ENCODE assay signal across 12 cellular contexts in the genomic region with DNA sequence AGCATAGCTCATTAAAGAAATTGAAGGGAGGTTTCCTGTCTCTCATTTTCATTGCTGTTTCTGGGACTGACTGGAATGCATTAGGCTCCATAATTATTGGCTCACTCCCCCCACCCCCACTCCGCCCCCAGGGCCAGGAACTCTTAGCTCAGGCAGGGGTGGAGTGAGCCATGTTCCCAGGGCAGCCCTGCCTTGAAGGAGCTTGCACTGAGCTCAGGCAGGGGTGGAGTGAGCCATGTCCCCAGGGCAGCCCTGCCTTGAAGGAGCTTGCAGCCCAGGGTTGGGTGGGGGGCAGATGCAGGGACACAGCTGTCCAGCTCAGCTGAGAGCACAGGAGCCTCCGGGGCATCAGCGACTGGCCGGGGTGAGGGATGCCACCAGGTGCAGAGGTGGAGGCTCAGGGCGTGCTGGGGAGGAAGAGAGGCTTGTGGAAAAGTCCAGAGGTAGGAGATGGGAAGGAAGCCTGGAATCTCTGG. TPM values are rescaled to one million over a fixed set of nuclear protein-coding genes. Genes with fewer than 3 reads are reported as not detected.
DNase-seq lines count a peak whose midpoint lies in the region; ATAC-seq and TF ChIP-seq lines count a peak whose summit lies in the region.
"Had no signal": no experiment of that assay in that cellular context is flagged by ENCODE, and none has a peak within 500 bp of the region (broad histone marks: within the 10 kb centered on the region; RNA-seq: fewer than 3 reads in every experiment).

No MANE protein-coding gene starts in this region.

- H3K27me3 ChIP-seq in BJ (ENCODE audit: control insufficient read depth, insufficient read depth, low read length), result no peaks in the 10 kb centered on the region
- H3K27me3 ChIP-seq in foreskin keratinocyte, result no peaks in the 10 kb centered on the region
- no peaks in the 10 kb centered on the region for H3K27me3 ChIP-seq in neuronal stem cell (ENCODE audit: control insufficient read depth in 3 of 3, insufficient read depth in 3 of 3, low read depth in 1 of 3, low read length in 3 of 3)

- H3K4me3 ChIP-seq in BJ (ENCODE audit: low read depth, low read length) (no peak overlapping the region), neuronal stem cell (ENCODE audit: low read length in 2 of 2) (no peak overlapping the region)

- H2AFZ ChIP-seq in neuronal stem cell (ENCODE audit: low read length), result no peak overlapping the region

- CTCF ChIA-PET in BJ (lab: Yijun Ruan, JAX) (interaction anchor here (2.4 to 2.9 kb wide), 2 partner anchors 11 to 17 kb away, joined by 8 to 11 read pairs; no protein-coding TSS in a partner anchor), RWPE1 (lab: Yijun Ruan, JAX) (interaction anchor here (0.6 to 1.1 kb wide), 2 partner anchors 12 to 389 kb away, joined by 4 to 6 read pairs; no protein-coding TSS in a partner anchor), Calu3 (lab: Charles Lee) (no interaction called here)

- no peak overlapping the region for H4K8ac ChIP-seq in neuronal stem cell (ENCODE audit: low read depth, low read length)

- no peak overlapping the region for H2BK15ac ChIP-seq in neuronal stem cell (ENCODE audit: low read length)

- H3K9me3 Mint-ChIP-seq in Calu3 (ENCODE audit: low read depth, unreplicated experiment), result no peaks in the 10 kb centered on the region
- H3K9me3 Mint-ChIP-seq: activated naive CD8-positive, alpha-beta T cell treated with anti-CD3 and anti-CD28 coated beads, Interleukin-2, amount 50 U/mL, for 24 hours had no signal

- peaks cover 19% of the 10 kb centered on the region for H3K79me1 ChIP-seq in neuronal stem cell (ENCODE audit: low read depth, low read length)

- peaks cover 5 to 16% of the 10 kb centered on the region in 2 donors for H3K9me3 ChIP-seq in neuronal stem cell (replicated peaks in 1 of 2; ENCODE audit: control insufficient read depth in 2 of 2, insufficient read depth in 1 of 2, low read depth in 1 of 2, low read length in 2 of 2)

- H3K27me3 Mint-ChIP-seq in Calu3 (ENCODE audit: unreplicated experiment), result no peaks in the 10 kb centered on the region
- H3K27me3 Mint-ChIP-seq: activated naive CD8-positive, alpha-beta T cell treated with anti-CD3 and anti-CD28 coated beads, Interleukin-2, amount 50 U/mL, for 24 hours; naive B cell had no signal

- H3K27ac Mint-ChIP-seq in Calu3 (ENCODE audit: unreplicated experiment), result no peak overlapping the region
- H3K27ac Mint-ChIP-seq: activated naive CD8-positive, alpha-beta T cell treated with anti-CD3 and anti-CD28 coated beads, Interleukin-2, amount 50 U/mL, for 24 hours had no signal

- H2BK5ac ChIP-seq in neuronal stem cell (ENCODE audit: low read length), result no peak overlapping the region

- H3K27ac ChIP-seq in RWPE1 (peak overlapping the region; percentile 49), foreskin keratinocyte (no peak overlapping the region), neuronal stem cell (replicated peaks; ENCODE audit: low read length) (no peak overlapping the region)
- H3K27ac ChIP-seq: VCaP had no signal

- H3K4me2 ChIP-seq in neuronal stem cell (ENCODE audit: insufficient read depth, low read length, poor library complexity, severe bottlenecking), result no peak overlapping the region

- H3K18ac ChIP-seq in neuronal stem cell (ENCODE audit: low read length), result peak overlapping the region; percentile 81

- no peak overlapping the region for H2BK12ac ChIP-seq in neuronal stem cell (ENCODE audit: low read length)

- no peaks in the 10 kb centered on the region for H3K4me1 Mint-ChIP-seq in Calu3 (ENCODE audit: low read depth, unreplicated experiment)

- H3K36me3 Mint-ChIP-seq in Calu3 (ENCODE audit: insufficient read depth, unreplicated experiment), result no peaks in the 10 kb centered on the region

- no peak overlapping the region for H2BK120ac ChIP-seq in neuronal stem cell (ENCODE audit: low read depth, low read length)

- peak; percentile 41 for DNase-seq in BJ (ENCODE audit: low read depth)
- no peak for DNase-seq in RWPE1 (ENCODE audit: low spot score)
- peak in 1 of 2 donors; percentile 42 for DNase-seq in foreskin keratinocyte
- DNase-seq in neuronal stem cell (ENCODE audit: low spot score), result no peak
- no peak for DNase-seq in NAMALWA (ENCODE audit: low spot score)
- DNase-seq in NCI-H82 (lab: John Stamatoyannopoulos, UW), result no peak
- no peak for DNase-seq in Calu3
- DNase-seq: activated naive CD8-positive, alpha-beta T cell treated with anti-CD3 and anti-CD28 coated beads, Interleukin-2, amount 50 U/mL, for 24 hours; naive B cell; NCI-H774 had no signal

- POLR2A ChIA-PET in BJ (lab: Charles Lee), result no interaction called here
- POLR2A ChIA-PET in RWPE1 (lab: Yijun Ruan, JAX; ENCODE audit: low non-redundant PET), result no interaction called here

- ATAC-seq in foreskin keratinocyte (peak; percentile 68), HG02973 (IDR thresholded peaks at IDR 0.05; ENCODE audit: unreplicated experiment) (no peak)
- ATAC-seq: activated naive CD8-positive, alpha-beta T cell treated with anti-CD3 and anti-CD28 coated beads, Interleukin-2, amount 50 U/mL, for 24 hours had no signal

- H3K4me3 Mint-ChIP-seq in Calu3 (ENCODE audit: low read depth, unreplicated experiment), result no peak overlapping the region
- H3K4me3 Mint-ChIP-seq: activated naive CD8-positive, alpha-beta T cell treated with anti-CD3 and anti-CD28 coated beads, Interleukin-2, amount 50 U/mL, for 24 hours; naive B cell had no signal

- H3K4me1 ChIP-seq in foreskin keratinocyte (no peaks in the 10 kb centered on the region), neuronal stem cell (ENCODE audit: control insufficient read depth in 2 of 2, insufficient read depth in 1 of 2, low read depth in 1 of 2, low read length in 2 of 2) (peaks cover 5 to 27% of the 10 kb centered on the region in 2 donors)

- peak overlapping the region; percentile 15 for H3K9ac ChIP-seq in neuronal stem cell (ENCODE audit: low read depth, low read length, poor library complexity)

- H3K14ac ChIP-seq in neuronal stem cell (ENCODE audit: low read length), result peak overlapping the region; percentile 94

- peaks cover 9% of the 10 kb centered on the region for H3K36me3 ChIP-seq in BJ (ENCODE audit: control insufficient read depth, insufficient read depth, low read length)
- H3K36me3 ChIP-seq in neuronal stem cell (replicated peaks in 1 of 2; ENCODE audit: control insufficient read depth in 2 of 2, insufficient read depth in 2 of 2, low read length in 2 of 2), result peaks cover 16 to 56% of the 10 kb centered on the region in 2 donors

- intact Hi-C loops in Calu3 (cut with micrococcal nuclease; ENCODE audit: unreplicated experiment), result no loop called here

- peak overlapping the region; percentile 44 for H3K4ac ChIP-seq in neuronal stem cell (ENCODE audit: low read length)

- BruUV-seq in Calu3 (replicated peaks; lab: Mats Ljungman, UMichigan), result no TSS peak

- peak overlapping the region; percentile 44 for H3K23ac ChIP-seq in neuronal stem cell (ENCODE audit: low read depth, low read length, poor library complexity)

- peak overlapping the region; percentile 76 for H4K91ac ChIP-seq in neuronal stem cell (ENCODE audit: low read depth, low read length, poor library complexity)

- no peak overlapping the region for H2AK5ac ChIP-seq in neuronal stem cell (ENCODE audit: low read depth, low read length)

- TF ChIP-seq CTCF in BJ (IDR thresholded peaks at IDR 0.05; ENCODE audit: insufficient read depth, low read depth, low read length), result no peak
- TF ChIP-seq CTCF in RWPE1 (conservative IDR thresholded peaks at IDR 0.05; ENCODE audit: low read depth), result no peak
- TF ChIP-seq CTCF in foreskin keratinocyte (conservative IDR thresholded peaks at IDR 0.05), result no peak
- TF ChIP-seq CTCF in Calu3 (IDR thresholded peaks at IDR 0.05; ENCODE audit: unreplicated experiment), result no peak

- no CpG with 5 or more reads among the region's 5 CpGs for WGBS in neuronal stem cell (ENCODE audit: extremely low coverage in 2 of 2, insufficient read length in 2 of 2, insufficient replicate concordance in 1 of 2), 2 donors

RNA-seq across cellular contexts. Expression of a gene that starts 39.1 kb away (rescaled TPM):
- polyA plus RNA-seq in BJ (2011; rRNA removed) (67.3 and 99.8 TPM in 2 replicates), foreskin keratinocyte (89.0 and 114 TPM in 2 replicates)
- polyA minus RNA-seq in BJ (2011; rRNA and poly(A)+ RNA removed), result 31.1 and 39.1 TPM in 2 replicates
- total RNA-seq in foreskin keratinocyte (145 and 167 TPM in 2 replicates), Calu3 (2022) (31.4 and 33.9 TPM in 2 replicates)
- polyA plus RNA-seq in neuronal stem cell (2013, experiment 1 of 2), result 74.2 TPM
- 75.8 TPM for polyA plus RNA-seq in neuronal stem cell (2013, experiment 2 of 2)

RNA-seq across cellular contexts. Expression of a gene that starts 55.0 kb away (rescaled TPM):
- polyA plus RNA-seq in BJ (2011; rRNA removed) (11.0 and 12.7 TPM in 2 replicates), foreskin keratinocyte (3.8 and 4.0 TPM in 2 replicates)
- polyA minus RNA-seq in BJ (2011; rRNA and poly(A)+ RNA removed), result 4.1 and 7.5 TPM in 2 replicates
- total RNA-seq in foreskin keratinocyte (5.4 and 6.4 TPM in 2 replicates), Calu3 (2022) (7.9 and 9.3 TPM in 2 replicates)
- 21.3 TPM for polyA plus RNA-seq in neuronal stem cell (2013, experiment 1 of 2)
- polyA plus RNA-seq in neuronal stem cell (2013, experiment 2 of 2), result 22.2 TPM
